24 cellular contexts compared by ENCODE assay signal in genomic region chr20:58441723-58442122, GRCh38.
"Had no signal": no experiment of that assay in that cellular context is flagged by ENCODE, and none has a peak within 500 bp of the region (broad histone marks: within the 10 kb centered on the region; RNA-seq: fewer than 3 reads in every experiment).

No MANE protein-coding gene starts in this region.

- H3K4me2 ChIP-seq: hepatocyte, neural progenitor cell, smooth muscle cell had no signal

- H3K27ac Mint-ChIP-seq: activated naive CD8-positive, alpha-beta T cell treated with anti-CD3 and anti-CD28 coated beads, Interleukin-2, amount 10 ng/mL, durations not matched to agents 7 days and 5 days; effector memory CD8-positive, alpha-beta T cell; neural progenitor cell; stimulated activated naive B cell treated with anti-CD40 and anti-IgM and Interleukin-4, amounts not matched to agents 10 μg/mL and 1 μg/mL and 100 μg/mL, for 72 hours had no signal

- H3K4me1 Mint-ChIP-seq: neural progenitor cell had no signal

- H3K4me3 Mint-ChIP-seq: activated naive CD8-positive, alpha-beta T cell treated with anti-CD3 and anti-CD28 coated beads, Interleukin-2, amount 10 ng/mL, durations not matched to agents 7 days and 5 days; effector memory CD8-positive, alpha-beta T cell; natural killer cell; neural progenitor cell; stimulated activated naive B cell treated with anti-CD40 and anti-IgM and Interleukin-4, amounts not matched to agents 10 μg/mL and 1 μg/mL and 100 μg/mL, for 72 hours had no signal

- ATAC-seq: effector memory CD8-positive, alpha-beta T cell; gastroesophageal sphincter; natural killer cell; stimulated activated naive B cell treated with anti-CD40 and anti-IgM and Interleukin-4, amounts not matched to agents 10 μg/mL and 1 μg/mL and 100 μg/mL, for 72 hours had no signal

- H3K9me3 ChIP-seq: gastroesophageal sphincter, left ventricle myocardium inferior, right atrium auricular region, tibial nerve had no signal

- H2AFZ ChIP-seq: hepatocyte, neural progenitor cell had no signal

- DNase-seq: activated CD4-positive, alpha-beta T cell treated with anti-CD3 and anti-CD28 coated beads for 48 hours; activated naive CD4-positive, alpha-beta T cell; activated naive CD8-positive, alpha-beta T cell treated with anti-CD3 and anti-CD28 coated beads, Interleukin-2, amount 10 ng/mL, durations not matched to agents 7 days and 5 days; amniotic stem cell; caudate nucleus; cortex of kidney; effector memory CD8-positive, alpha-beta T cell; islet precursor cell; left ventricle myocardium inferior; mesendoderm; natural killer cell; occipital lobe; stimulated activated CD4-positive, alpha-beta T cell treated with anti-CD3 and anti-CD28 coated beads, Interleukin-1b, Interleukin-23, amount 100 ng/mL, for 48 hours; stimulated activated CD4-positive, alpha-beta T cell treated with anti-CD3 and anti-CD28 coated beads, Interleukin-4, amount 100 ng/mL, for 4 hours; stimulated activated CD8-positive, alpha-beta memory T cell treated with anti-CD3 and anti-CD28 coated beads, Interleukin-4, amount 100 ng/mL, for 48 hours; stimulated activated naive B cell treated with anti-CD40 and anti-IgM and Interleukin-4, amounts not matched to agents 10 μg/mL and 1 μg/mL and 100 μg/mL, for 72 hours; T-helper 1 cell had no signal

- H3K27me3 Mint-ChIP-seq: activated naive CD8-positive, alpha-beta T cell treated with anti-CD3 and anti-CD28 coated beads, Interleukin-2, amount 10 ng/mL, durations not matched to agents 7 days and 5 days; effector memory CD8-positive, alpha-beta T cell; stimulated activated naive B cell treated with anti-CD40 and anti-IgM and Interleukin-4, amounts not matched to agents 10 μg/mL and 1 μg/mL and 100 μg/mL, for 72 hours had no signal

- H3K27me3 ChIP-seq: gastroesophageal sphincter, hepatocyte, neural progenitor cell, right atrium auricular region, tibial nerve had no signal

- H3K4me3 ChIP-seq: gastroesophageal sphincter, hepatocyte, left ventricle myocardium inferior, lung, neural progenitor cell, right atrium auricular region, smooth muscle cell, tibial nerve had no signal

- H3K9me3 Mint-ChIP-seq: activated naive CD8-positive, alpha-beta T cell treated with anti-CD3 and anti-CD28 coated beads, Interleukin-2, amount 10 ng/mL, durations not matched to agents 7 days and 5 days; effector memory CD8-positive, alpha-beta T cell; natural killer cell; neural progenitor cell; stimulated activated naive B cell treated with anti-CD40 and anti-IgM and Interleukin-4, amounts not matched to agents 10 μg/mL and 1 μg/mL and 100 μg/mL, for 72 hours had no signal

- H3K27ac ChIP-seq: gastroesophageal sphincter, hepatocyte, left ventricle myocardium inferior, neural progenitor cell, right atrium auricular region, tibial nerve had no signal

- H3K4me1 ChIP-seq: neural progenitor cell had no signal

- H3K9ac ChIP-seq: neural progenitor cell had no signal

- H3K36me3 Mint-ChIP-seq: natural killer cell had no signal
